ENCODE assay signal across 10 cellular contexts in the genomic region with DNA sequence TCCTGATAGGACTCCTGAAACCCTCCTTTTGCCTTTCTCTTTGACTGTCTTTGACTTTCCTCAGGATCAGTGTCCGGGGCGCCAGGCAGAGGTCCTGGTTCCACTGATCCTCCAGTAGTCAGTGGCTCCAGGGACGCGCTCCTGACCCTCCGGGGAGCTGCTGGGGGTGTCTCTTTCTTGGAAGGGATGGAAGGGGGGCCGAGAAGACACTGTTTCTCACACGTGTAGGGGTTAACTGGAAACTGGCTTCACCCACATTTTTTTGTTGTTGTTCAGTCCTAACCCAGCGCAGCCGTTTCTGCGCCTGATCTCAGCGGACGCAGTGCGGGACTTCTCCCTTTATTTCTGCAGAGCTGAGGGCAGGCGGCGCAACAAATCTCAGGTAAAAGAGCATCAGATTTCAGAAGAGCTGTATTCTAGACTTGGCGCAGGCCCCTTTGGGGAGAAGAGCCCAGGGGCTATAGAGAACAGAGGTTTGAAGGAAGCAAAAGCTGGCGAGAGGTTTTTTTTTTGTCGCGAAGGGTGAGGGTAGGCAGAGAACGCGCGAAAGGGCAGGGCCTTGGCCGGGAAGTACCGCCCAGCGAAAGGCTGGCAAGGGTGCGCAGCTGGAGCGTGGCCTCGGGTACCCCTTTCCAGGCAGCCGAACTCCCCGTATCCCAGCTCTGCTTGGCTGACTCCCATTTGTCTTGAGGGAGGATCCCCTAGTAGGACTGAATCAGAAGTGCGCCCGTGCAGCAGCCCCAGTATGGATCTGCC. TPM values are rescaled to one million over a fixed set of nuclear protein-coding genes. Genes with fewer than 3 reads are reported as not detected.
DNase-seq lines count a peak whose midpoint lies in the region; TF ChIP-seq lines count a peak whose summit lies in the region.
"Had no signal": no experiment of that assay in that cellular context is flagged by ENCODE, and none has a peak within 500 bp of the region (broad histone marks: within the 10 kb centered on the region; RNA-seq: fewer than 3 reads in every experiment).

No MANE protein-coding gene starts in this region.

- TF ChIP-seq CTCF in NB4 (IDR thresholded peaks at IDR 0.05; ENCODE audit: low read depth, low read length) (no peak), endothelial cell (IDR thresholded peaks at IDR 0.05; ENCODE audit: unreplicated experiment) (no peak), osteocyte (IDR thresholded peaks at IDR 0.05) (no peak)

- no peaks in the 10 kb centered on the region for H3K9me3 Mint-ChIP-seq in endothelial cell (ENCODE audit: unreplicated experiment)
- no peaks in the 10 kb centered on the region for H3K9me3 Mint-ChIP-seq in osteocyte (ENCODE audit: unreplicated experiment)

- no peak overlapping the region for H3K27ac ChIP-seq in caudate nucleus (ENCODE audit: low read depth, low read length)
- H3K27ac ChIP-seq: brain microvascular endothelial cell had no signal

- peak; percentile 27 for DNase-seq in NOMO-1 treated with DMSO at 0.1 percent for 48 hours (lab: John Stamatoyannopoulos, UW; ENCODE audit: unreplicated experiment)
- no peak for DNase-seq in NOMO-1 (lab: John Stamatoyannopoulos, UW; ENCODE audit: unreplicated experiment in 2 of 2)
- DNase-seq in NB4 (ENCODE audit: low read depth): no peak
- DNase-seq in endothelial cell (ENCODE audit: low spot score): no peak
- no peak for DNase-seq in osteocyte (ENCODE audit: extremely low spot score, unreplicated experiment)
- DNase-seq in SHP77 treated with DMSO at 0.1 percent for 48 hours (lab: John Stamatoyannopoulos, UW): no peak
- DNase-seq in caudate nucleus (lab: John Stamatoyannopoulos, UW): no peak
- no peak for DNase-seq in GDM1 (lab: John Stamatoyannopoulos, UW)
- DNase-seq: 8988T, brain microvascular endothelial cell had no signal

- no peak for TF ChIP-seq POLR2A in NB4 (IDR thresholded peaks at IDR 0.05; ENCODE audit: extremely low read depth, insufficient read length)

- peaks cover 69% of the 10 kb centered on the region for H3K4me1 Mint-ChIP-seq in endothelial cell (ENCODE audit: unreplicated experiment)
- peaks cover 69% of the 10 kb centered on the region for H3K4me1 Mint-ChIP-seq in osteocyte (ENCODE audit: unreplicated experiment)

- H3K4me3 Mint-ChIP-seq in endothelial cell (ENCODE audit: unreplicated experiment): peak overlapping the region; percentile 35
- H3K4me3 Mint-ChIP-seq in osteocyte (ENCODE audit: unreplicated experiment): peak overlapping the region; percentile 50

- no peak overlapping the region for H3K27ac Mint-ChIP-seq in endothelial cell (ENCODE audit: unreplicated experiment)
- no peak overlapping the region for H3K27ac Mint-ChIP-seq in osteocyte (ENCODE audit: unreplicated experiment)

- H3K36me3 Mint-ChIP-seq in endothelial cell (ENCODE audit: low read depth, unreplicated experiment) (peaks cover 5% of the 10 kb centered on the region), osteocyte (ENCODE audit: unreplicated experiment) (peaks cover 6% of the 10 kb centered on the region)

- peak overlapping the region; percentile 53 for H3K4me3 ChIP-seq in NB4 (ENCODE audit: low read depth, low read length)

- H3K27me3 Mint-ChIP-seq in endothelial cell (ENCODE audit: unreplicated experiment) (peaks cover 51% of the 10 kb centered on the region), osteocyte (ENCODE audit: unreplicated experiment) (peaks cover 98% of the 10 kb centered on the region)

RNA-seq across cellular contexts. Expression of gene LHX9, which starts 4.3 kb away (rescaled TPM):
- not detected for total RNA-seq in endothelial cell (ENCODE audit: unreplicated experiment)
- total RNA-seq in osteocyte: not detected in 2 replicates

RNA-seq across cellular contexts. Expression of gene C1orf53, which starts 10.5 kb away (rescaled TPM):
- 2.4 TPM for total RNA-seq in endothelial cell (ENCODE audit: unreplicated experiment)
- total RNA-seq in osteocyte: 2.1 and 2.6 TPM in 2 replicates
